ENCODE assay signal across 9 cellular contexts in the genomic region with DNA sequence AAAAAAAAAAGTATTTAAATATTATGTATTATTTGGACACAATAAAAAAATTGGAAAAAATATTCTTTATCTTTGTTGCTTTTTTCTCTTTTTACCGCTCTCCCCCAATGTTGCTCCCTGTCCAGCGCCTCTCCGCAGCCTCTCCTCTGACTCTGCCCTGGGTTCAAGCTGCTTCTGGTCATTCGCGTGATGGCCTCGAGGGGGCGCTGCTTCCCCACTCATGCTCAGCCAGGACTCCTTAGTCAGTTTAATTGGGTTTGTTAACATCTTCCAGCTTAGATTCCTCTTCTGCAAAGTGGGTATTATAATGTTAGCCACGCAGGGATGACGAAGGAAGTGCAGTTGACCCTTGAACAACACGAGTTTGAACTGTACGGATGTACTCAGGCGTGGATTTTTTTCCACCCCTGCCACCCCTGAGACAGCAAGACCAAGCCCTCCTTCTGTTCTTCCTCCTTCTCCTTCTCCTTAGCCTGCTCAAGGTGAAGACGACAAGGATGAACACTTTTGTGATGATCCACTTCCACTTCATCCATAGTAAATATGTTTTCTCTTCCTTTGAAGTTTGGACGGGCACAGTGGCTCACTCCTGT. TPM values are rescaled to one million over a fixed set of nuclear protein-coding genes. Genes with fewer than 3 reads are reported as not detected.
A peak's percentile ranks its signal among the peaks of the same experiment; 100 is the strongest.
DNase-seq lines count a peak whose midpoint lies in the region; ATAC-seq and TF ChIP-seq lines count a peak whose summit lies in the region.
"Had no signal": no experiment of that assay in that cellular context is flagged by ENCODE, and none has a peak within 500 bp of the region (broad histone marks: within the 10 kb centered on the region; RNA-seq: fewer than 3 reads in every experiment).

No MANE protein-coding gene starts in this region.

- H3K27me3 Mint-ChIP-seq in effector memory CD8-positive, alpha-beta T cell: peaks cover 13 to 19% of the 10 kb centered on the region in 2 donors

- H3K4me1 Mint-ChIP-seq in effector memory CD8-positive, alpha-beta T cell (ENCODE audit: low read depth in 2 of 2): no peaks in the 10 kb centered on the region

- peak; percentile 30 for ATAC-seq in effector memory CD8-positive, alpha-beta T cell (replicated peaks)
- no peak for ATAC-seq in HG02970 (IDR thresholded peaks at IDR 0.05; ENCODE audit: low FRiP score, unreplicated experiment)

- no peaks in the 10 kb centered on the region for H3K9me3 Mint-ChIP-seq in effector memory CD8-positive, alpha-beta T cell

- no peak overlapping the region for H3K4me3 ChIP-seq in GM12864 (ENCODE audit: low read depth, low read length)

- peak; percentile 57 for DNase-seq in A172 (ENCODE audit: low spot score)
- DNase-seq in GM12864 (ENCODE audit: low read depth): peak; percentile 13
- DNase-seq in NCI-H2196 treated with DMSO at 0.1 percent for 48 hours (lab: John Stamatoyannopoulos, UW; ENCODE audit: unreplicated experiment): peak; percentile 46
- DNase-seq in activated CD4-positive, alpha-beta T cell treated with anti-CD3 and anti-CD28 coated beads, Interleukin-2, amount 50 U/mL, for 1 hour: peak; percentile 45
- DNase-seq in effector memory CD8-positive, alpha-beta T cell: peak; percentile 27 to 40 (median 36)
- peak; percentile 52 for DNase-seq in midbrain (lab: John Stamatoyannopoulos, UW)
- peak in 41 of 49 donors; percentile 1 to 61 (median 27) for DNase-seq in substantia nigra (lab: John Stamatoyannopoulos, UW)

- peak; percentile 89 for TF ChIP-seq CTCF in GM12864 (IDR thresholded peaks at IDR 0.05; ENCODE audit: low read depth, low read length, missing control alignments)

- no peak overlapping the region for H3K4me3 Mint-ChIP-seq in effector memory CD8-positive, alpha-beta T cell

- H3K27ac Mint-ChIP-seq in effector memory CD8-positive, alpha-beta T cell: no peak overlapping the region

- H3K27ac ChIP-seq in substantia nigra (ENCODE audit: low read depth, low read length, poor library complexity, severe bottlenecking): no peak overlapping the region

- peaks cover 4% of the 10 kb centered on the region for H3K36me3 Mint-ChIP-seq in effector memory CD8-positive, alpha-beta T cell (ENCODE audit: insufficient read depth)

RNA-seq across cellular contexts. Expression of a gene that starts 4.8 kb away (rescaled TPM):
- 0.09 TPM in 1 of 2 replicates, not detected in the other for total RNA-seq in A172 (2014; rRNA removed; shearing (Covaris generic))
- total RNA-seq: mononuclear cell had no signal

RNA-seq across cellular contexts. Expression of a gene that starts 53.9 kb away (rescaled TPM):
- total RNA-seq in A172 (2014; rRNA removed; shearing (Covaris generic)): 7.3 and 10.2 TPM in 2 replicates

RNA-seq across cellular contexts. Expression of a gene that starts 54.9 kb away (rescaled TPM):
- total RNA-seq in A172 (2014; rRNA removed; shearing (Covaris generic)): 132 and 134 TPM in 2 replicates
